Comparison of ENCODE assay signal across 10 cellular contexts in the genomic region with DNA sequence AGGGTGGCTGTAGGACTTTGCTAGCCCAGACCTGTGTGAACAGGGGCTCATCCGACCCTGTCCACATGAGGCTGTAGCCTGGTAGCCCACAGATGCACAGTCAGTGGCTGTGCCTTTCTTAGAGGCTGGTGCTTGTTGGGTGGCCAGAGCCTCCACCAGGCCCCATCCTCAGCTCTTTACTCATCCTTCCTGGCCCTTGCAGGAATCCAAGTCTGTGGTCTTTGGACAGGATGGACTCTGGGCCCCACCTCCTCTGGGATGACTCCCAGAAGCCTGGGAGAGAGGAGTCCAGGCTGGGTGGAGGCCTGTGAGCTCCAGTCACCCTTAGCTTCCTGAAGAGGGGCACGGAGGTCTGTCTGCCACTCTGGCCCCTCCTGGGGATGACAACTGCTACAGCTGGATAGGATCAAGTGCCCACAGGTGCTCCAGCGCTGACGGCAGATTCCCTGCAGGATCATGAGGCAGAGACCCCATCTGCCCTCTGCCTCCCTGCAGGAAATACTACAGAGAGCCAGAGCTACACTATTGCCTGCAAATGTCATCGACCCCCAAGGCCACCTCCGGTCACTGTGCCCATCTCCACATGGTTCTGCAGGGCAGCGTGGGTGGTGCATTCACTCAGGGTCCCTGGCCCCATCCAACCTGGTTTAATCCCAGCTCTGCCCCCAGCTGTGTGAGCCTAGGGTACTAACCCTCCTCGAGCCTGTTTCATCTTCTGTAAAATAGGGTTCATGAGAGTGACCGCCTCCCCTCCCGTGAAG.
DNase-seq lines count a peak whose midpoint lies in the region; ATAC-seq and TF ChIP-seq lines count a peak whose summit lies in the region.
"Had no signal": no experiment of that assay in that cellular context is flagged by ENCODE, and none has a peak within 500 bp of the region (broad histone marks: within the 10 kb centered on the region; RNA-seq: fewer than 3 reads in every experiment).

No MANE protein-coding gene starts in this region.

- TF ChIP-seq CTCF in PC-9 (conservative IDR thresholded peaks at IDR 0.05), result no peak

- H3K9me3 ChIP-seq in PC-9 (ENCODE audit: insufficient read depth, low read depth), result no peaks in the 10 kb centered on the region

- no peak overlapping the region for H3K4me3 Mint-ChIP-seq in activated CD4-positive, alpha-beta T cell treated with anti-CD3 and anti-CD28 coated beads, Interleukin-2, amount 10 ng/mL, durations not matched to agents 7 days and 5 days
- no peak overlapping the region for H3K4me3 Mint-ChIP-seq in activated CD4-positive, alpha-beta memory T cell treated with anti-CD3 and anti-CD28 coated beads for 36 hours

- H3F3A ChIP-seq in PC-9 (ENCODE audit: insufficient read depth, low read depth), result no peaks in the 10 kb centered on the region

- CTCF ChIA-PET in activated CD4-positive, alpha-beta T cell treated with anti-CD3 and anti-CD28 coated beads, Interleukin-2, amount 10 ng/mL, durations not matched to agents 7 days and 5 days (lab: Charles Lee), result interaction anchor here (0.6 to 1.8 kb wide), 5 partner anchors 9 to 315 kb away, joined by 3 to 20 read pairs (median 6); no protein-coding TSS in a partner anchor
- CTCF ChIA-PET in activated CD4-positive, alpha-beta memory T cell treated with anti-CD3 and anti-CD28 coated beads for 36 hours (lab: Charles Lee), result interaction anchor here (1.1 to 4.4 kb wide), 14 partner anchors 9 to 337 kb away, joined by 3 to 85 read pairs (median 7); no protein-coding TSS in a partner anchor
- CTCF ChIA-PET in PC-9 (lab: Charles Lee), result interaction anchor here (2.8 kb wide), 1 partner anchor 287 kb away, joined by 19 read pairs; no protein-coding TSS in a partner anchor

- POLR2A ChIA-PET in activated CD4-positive, alpha-beta T cell treated with anti-CD3 and anti-CD28 coated beads, Interleukin-2, amount 10 ng/mL, durations not matched to agents 7 days and 5 days (lab: Charles Lee), result no interaction called here
- POLR2A ChIA-PET in activated CD4-positive, alpha-beta memory T cell treated with anti-CD3 and anti-CD28 coated beads for 36 hours (lab: Charles Lee), result no interaction called here
- POLR2A ChIA-PET in PC-9 (lab: Charles Lee; ENCODE audit: unreplicated experiment), result no interaction called here

- no peaks in the 10 kb centered on the region for H3K27me3 ChIP-seq in PC-9 (ENCODE audit: insufficient read depth, low read depth)

- no peak overlapping the region for H3K4me2 ChIP-seq in PC-9

- BruUV-seq in PC-9 (replicated peaks; lab: Mats Ljungman, UMichigan), result no TSS peak

- ATAC-seq in left cardiac atrium, result peak in 1 of 2 donors; percentile 46
- ATAC-seq in GM21786 (IDR thresholded peaks at IDR 0.05; ENCODE audit: unreplicated experiment), result no peak
- no peak for ATAC-seq in GM19324 (IDR thresholded peaks at IDR 0.05; ENCODE audit: low FRiP score, unreplicated experiment)

- no peak overlapping the region for H3K27ac ChIP-seq in PC-9

- intact Hi-C loops in activated CD4-positive, alpha-beta memory T cell treated with anti-CD3 and anti-CD28 coated beads for 36 hours (cut with micrococcal nuclease), result no loop called here
- intact Hi-C loops in left cardiac atrium (cut with DNase I), result loop anchor here (5.0 kb wide), 1 partner anchor 287 kb away; no protein-coding TSS in a partner anchor
- intact Hi-C loops in PC-9 (cut with micrococcal nuclease; ENCODE audit: unreplicated experiment), result loop anchor here (10.0 kb wide), 1 partner anchor 801 kb away; no protein-coding TSS in a partner anchor

- H2AFZ ChIP-seq in PC-9, result no peak overlapping the region

- DNase-seq in activated CD4-positive, alpha-beta T cell treated with anti-CD3 and anti-CD28 coated beads, Interleukin-2, amount 10 ng/mL, durations not matched to agents 7 days and 5 days, result peak; percentile 4
- DNase-seq in activated CD4-positive, alpha-beta T cell treated with anti-CD3 and anti-CD28 coated beads for 4 hours, result no peak
- DNase-seq in activated CD4-positive, alpha-beta memory T cell treated with anti-CD3 and anti-CD28 coated beads for 36 hours, result peak; percentile 5
- DNase-seq in left cardiac atrium (peak; percentile 34), stromal cell of bone marrow (ENCODE audit: low read depth) (peak; percentile 79), PC-9 (no peak)
- DNase-seq: naive B cell had no signal

- no peaks in the 10 kb centered on the region for H3K79me2 ChIP-seq in PC-9 (ENCODE audit: low read depth)

- no peaks in the 10 kb centered on the region for H3K36me3 ChIP-seq in PC-9 (ENCODE audit: low read depth)

- no peaks in the 10 kb centered on the region for H3K9me3 Mint-ChIP-seq in activated CD4-positive, alpha-beta T cell treated with anti-CD3 and anti-CD28 coated beads, Interleukin-2, amount 10 ng/mL, durations not matched to agents 7 days and 5 days
- no peaks in the 10 kb centered on the region for H3K9me3 Mint-ChIP-seq in activated CD4-positive, alpha-beta memory T cell treated with anti-CD3 and anti-CD28 coated beads for 36 hours
- H3K9me3 Mint-ChIP-seq: activated naive CD4-positive, alpha-beta T cell treated with anti-CD3 and anti-CD28 coated beads, Interleukin-2, amount 50 U/mL, for 72 hours; naive B cell had no signal

- no peaks in the 10 kb centered on the region for H3K9me2 ChIP-seq in PC-9 (ENCODE audit: insufficient read depth)

- peaks cover 3% of the 10 kb centered on the region for H3K4me1 Mint-ChIP-seq in activated CD4-positive, alpha-beta T cell treated with anti-CD3 and anti-CD28 coated beads, Interleukin-2, amount 10 ng/mL, durations not matched to agents 7 days and 5 days
- H3K4me1 Mint-ChIP-seq in activated CD4-positive, alpha-beta memory T cell treated with anti-CD3 and anti-CD28 coated beads for 36 hours (ENCODE audit: low read depth), result no peaks in the 10 kb centered on the region

- H3K27ac Mint-ChIP-seq in activated CD4-positive, alpha-beta T cell treated with anti-CD3 and anti-CD28 coated beads, Interleukin-2, amount 10 ng/mL, durations not matched to agents 7 days and 5 days, result no peak overlapping the region
- H3K27ac Mint-ChIP-seq in activated CD4-positive, alpha-beta memory T cell treated with anti-CD3 and anti-CD28 coated beads for 36 hours, result no peak overlapping the region
- H3K27ac Mint-ChIP-seq: naive B cell had no signal

- no peaks in the 10 kb centered on the region for H4K20me1 ChIP-seq in PC-9 (ENCODE audit: insufficient read depth)

- no peaks in the 10 kb centered on the region for H3K36me3 Mint-ChIP-seq in activated CD4-positive, alpha-beta T cell treated with anti-CD3 and anti-CD28 coated beads, Interleukin-2, amount 10 ng/mL, durations not matched to agents 7 days and 5 days (ENCODE audit: low read depth)
- no peaks in the 10 kb centered on the region for H3K36me3 Mint-ChIP-seq in activated CD4-positive, alpha-beta memory T cell treated with anti-CD3 and anti-CD28 coated beads for 36 hours
- H3K36me3 Mint-ChIP-seq: activated naive CD4-positive, alpha-beta T cell treated with anti-CD3 and anti-CD28 coated beads, Interleukin-2, amount 50 U/mL, for 72 hours; naive B cell had no signal

- no peak overlapping the region for H3K4me3 ChIP-seq in PC-9

- H3K4me1 ChIP-seq in PC-9 (replicated peaks; ENCODE audit: insufficient read depth), result no peaks in the 10 kb centered on the region

- no peaks in the 10 kb centered on the region for H3K27me3 Mint-ChIP-seq in activated CD4-positive, alpha-beta T cell treated with anti-CD3 and anti-CD28 coated beads, Interleukin-2, amount 10 ng/mL, durations not matched to agents 7 days and 5 days
- H3K27me3 Mint-ChIP-seq in activated CD4-positive, alpha-beta memory T cell treated with anti-CD3 and anti-CD28 coated beads for 36 hours, result peaks cover 5% of the 10 kb centered on the region

Comparison
In these comparisons a context has a peak if more than half of its experiments do, and no peak if none do; other contexts are left out.
1. DNase-seq: peak in activated CD4-positive, alpha-beta T cell treated with anti-CD3 and anti-CD28 coated beads, Interleukin-2, amount 10 ng/mL, durations not matched to agents 7 days and 5 days (single experiment), activated CD4-positive, alpha-beta memory T cell treated with anti-CD3 and anti-CD28 coated beads for 36 hours (single experiment), left cardiac atrium (single experiment) and stromal cell of bone marrow (single experiment); none in activated CD4-positive, alpha-beta T cell treated with anti-CD3 and anti-CD28 coated beads for 4 hours (0 of 2) and PC-9 (0 of 2).